ENCODE assay signal across 32 cellular contexts in genomic region chr16:74556375-74556922, GRCh38. TPM values are rescaled to one million over a fixed set of nuclear protein-coding genes. Genes with fewer than 3 reads are reported as not detected.
A peak's percentile ranks its signal among the peaks of the same experiment; 100 is the strongest.
DNase-seq lines count a peak whose midpoint lies in the region; ATAC-seq, FAIRE-seq and TF ChIP-seq lines count a peak whose summit lies in the region.
"Had no signal": no experiment of that assay in that cellular context is flagged by ENCODE, and none has a peak within 500 bp of the region (broad histone marks: within the 10 kb centered on the region; RNA-seq: fewer than 3 reads in every experiment).

No MANE protein-coding gene starts in this region.

- DNase-seq in AG20443 (ENCODE audit: low spot score): peak; percentile 21
- DNase-seq in HT1080 (ENCODE audit: low read depth): peak; percentile 36
- DNase-seq in WTC11 (ENCODE audit: low spot score): no peak
- peak; percentile 15 for DNase-seq in keratinocyte (ENCODE audit: low read depth, low spot score)
- DNase-seq in GM13977 (ENCODE audit: low spot score): no peak
- DNase-seq in left lung: no peak
- DNase-seq: activated CD4-positive, alpha-beta T cell treated with anti-CD3 and anti-CD28 coated beads, Interleukin-2, amount 10 ng/mL, durations not matched to agents 7 days and 5 days; activated naive CD4-positive, alpha-beta T cell treated with anti-CD3 and anti-CD28 coated beads, Interleukin-2, amount 10 ng/mL, durations not matched to agents 7 days and 5 days; activated T-cell treated with anti-CD3 and anti-CD28 coated beads, Interleukin-2, amount 50 U/mL, for 72 hours; amygdala; dorsolateral prefrontal cortex; Kasumi-1; left cardiac atrium; NCI-H1092; NCI-H1930; NCI-H2227 treated with DMSO at 0.1 percent for 48 hours; NCI-H774; occipital lobe; spleen; stimulated activated CD4-positive, alpha-beta T cell treated with anti-CD3 and anti-CD28 coated beads, Interleukin-2, amount 100 ng/mL, for 48 hours; testis had no signal

- in situ Hi-C loops in GM13977 (cut with MboI; ENCODE audit: low pct_unique_long_range_greater_than_20kb, low sequenced_read_pairs, unreplicated experiment): no loop called here

- no peaks in the 10 kb centered on the region for H4K20me1 ChIP-seq in keratinocyte (ENCODE audit: control insufficient read depth, extremely low read depth, insufficient read depth, low read length)

- H3K4me2 ChIP-seq in keratinocyte (ENCODE audit: control insufficient read depth, extremely low read depth, insufficient read depth, low read depth, low read length): peak overlapping the region; percentile 32

- peaks cover 5% of the 10 kb centered on the region for H3K4me1 ChIP-seq in keratinocyte (ENCODE audit: control insufficient read depth, extremely low read depth, insufficient read depth, low read length)
- H3K4me1 ChIP-seq in left lung: peaks cover 0 to 11% of the 10 kb centered on the region in 2 donors
- H3K4me1 ChIP-seq: testis had no signal

- POLR2A ChIA-PET in WTC11 (lab: Charles Lee): no interaction called here

- peaks cover 6% of the 10 kb centered on the region for H3K4me1 Mint-ChIP-seq in WTC11

- no peaks in the 10 kb centered on the region for H3K9me3 Mint-ChIP-seq in WTC11
- H3K9me3 Mint-ChIP-seq: activated CD4-positive, alpha-beta T cell treated with anti-CD3 and anti-CD28 coated beads, Interleukin-2, amount 10 ng/mL, durations not matched to agents 7 days and 5 days; activated naive CD4-positive, alpha-beta T cell treated with anti-CD3 and anti-CD28 coated beads, Interleukin-2, amount 10 ng/mL, durations not matched to agents 7 days and 5 days; activated T-cell treated with anti-CD3 and anti-CD28 coated beads, Interleukin-2, amount 50 U/mL, for 72 hours; CD14-positive monocyte; central memory CD8-positive, alpha-beta T cell; memory B cell; stimulated activated memory B cell treated with anti-CD40 and anti-IgM and Interleukin-4, amounts not matched to agents 10 μg/mL and 1 μg/mL and 100 μg/mL, for 72 hours; T-helper 2 cell treated with Interferon-gamma antibody and Interleukin-4, amounts not matched to agents 5 μg/mL and 100 μg/mL, for 36 hours had no signal

- H3K4me3 ChIP-seq in keratinocyte (ENCODE audit: control insufficient read depth in 2 of 3, extremely low read depth in 1 of 3, insufficient read depth in 2 of 3, low read depth in 1 of 3, low read length in 3 of 3) (no peak overlapping the region), left lung (no peak overlapping the region)
- H3K4me3 ChIP-seq: dorsolateral prefrontal cortex, spleen, testis, vagina had no signal

- CTCF ChIA-PET in WTC11 (lab: Charles Lee): interaction anchor here (1.2 kb wide), 1 partner anchor 10 kb away, joined by 4 read pairs; no protein-coding TSS in a partner anchor

- H3K9me3 ChIP-seq in keratinocyte (ENCODE audit: control insufficient read depth, low read depth, low read length) (no peaks in the 10 kb centered on the region), left lung (no peaks in the 10 kb centered on the region)
- H3K9me3 ChIP-seq: spleen, testis, vagina had no signal

- no peak overlapping the region for H3K9ac ChIP-seq in keratinocyte (ENCODE audit: control insufficient read depth, extremely low read depth, insufficient read depth, low read length)

- intact Hi-C loops in left lung (cut with DNase I): no loop called here

- no peaks in the 10 kb centered on the region for H3K36me3 Mint-ChIP-seq in WTC11
- H3K36me3 Mint-ChIP-seq: stimulated activated memory B cell treated with anti-CD40 and anti-IgM and Interleukin-4, amounts not matched to agents 10 μg/mL and 1 μg/mL and 100 μg/mL, for 72 hours had no signal

- dilution Hi-C loops in keratinocyte (cut with MboI; ENCODE audit: extremely low pct_ligation_motif_present, low sequenced_read_pairs): no loop called here

- H3K79me2 ChIP-seq in keratinocyte (ENCODE audit: control insufficient read depth, insufficient read depth, low read length): peaks cover 23% of the 10 kb centered on the region

- H3K9me1 ChIP-seq in keratinocyte (ENCODE audit: control insufficient read depth, extremely low read depth, insufficient read depth, low read length): no peaks in the 10 kb centered on the region

- H3K4me3 Mint-ChIP-seq in WTC11: no peak overlapping the region
- H3K4me3 Mint-ChIP-seq: activated CD4-positive, alpha-beta T cell treated with anti-CD3 and anti-CD28 coated beads, Interleukin-2, amount 10 ng/mL, durations not matched to agents 7 days and 5 days; activated naive CD4-positive, alpha-beta T cell treated with anti-CD3 and anti-CD28 coated beads, Interleukin-2, amount 10 ng/mL, durations not matched to agents 7 days and 5 days; activated T-cell treated with anti-CD3 and anti-CD28 coated beads, Interleukin-2, amount 50 U/mL, for 72 hours; CD14-positive monocyte; central memory CD8-positive, alpha-beta T cell; memory B cell; stimulated activated memory B cell treated with anti-CD40 and anti-IgM and Interleukin-4, amounts not matched to agents 10 μg/mL and 1 μg/mL and 100 μg/mL, for 72 hours; T-helper 2 cell treated with Interferon-gamma antibody and Interleukin-4, amounts not matched to agents 5 μg/mL and 100 μg/mL, for 36 hours had no signal

- no peak overlapping the region for H3K27ac Mint-ChIP-seq in WTC11
- H3K27ac Mint-ChIP-seq: activated CD4-positive, alpha-beta T cell treated with anti-CD3 and anti-CD28 coated beads, Interleukin-2, amount 10 ng/mL, durations not matched to agents 7 days and 5 days; activated naive CD4-positive, alpha-beta T cell treated with anti-CD3 and anti-CD28 coated beads, Interleukin-2, amount 10 ng/mL, durations not matched to agents 7 days and 5 days; memory B cell; stimulated activated memory B cell treated with anti-CD40 and anti-IgM and Interleukin-4, amounts not matched to agents 10 μg/mL and 1 μg/mL and 100 μg/mL, for 72 hours; T-helper 2 cell treated with Interferon-gamma antibody and Interleukin-4, amounts not matched to agents 5 μg/mL and 100 μg/mL, for 36 hours had no signal

- TF ChIP-seq CTCF in WTC11 (IDR thresholded peaks at IDR 0.05) (no peak), keratinocyte (optimal IDR thresholded peaks at IDR 0.05 in 1 of 3, IDR thresholded peaks at IDR 0.05 in 1 of 3, conservative IDR thresholded peaks at IDR 0.05 in 1 of 3; ENCODE audit: extremely low read depth in 1 of 3, insufficient read depth in 2 of 3, low read length in 3 of 3) (peak in 1 of 3 experiments; percentile 10), GM13977 (IDR thresholded peaks at IDR 0.05; ENCODE audit: extremely low read depth, insufficient read depth, missing control alignments) (no peak), left lung (IDR thresholded peaks at IDR 0.05) (no peak)

- H3K27me3 ChIP-seq in keratinocyte (ENCODE audit: control insufficient read depth, extremely low read depth, insufficient read depth, low read length) (no peaks in the 10 kb centered on the region), left lung (no peaks in the 10 kb centered on the region)
- H3K27me3 ChIP-seq: dorsolateral prefrontal cortex, spleen, testis, vagina had no signal

- FAIRE-seq in keratinocyte (lab: Jason Lieb, UNC): no peak
- FAIRE-seq: H1 had no signal

- no peaks in the 10 kb centered on the region for H3K27me3 Mint-ChIP-seq in WTC11 (ENCODE audit: low read depth)
- H3K27me3 Mint-ChIP-seq: activated CD4-positive, alpha-beta T cell treated with anti-CD3 and anti-CD28 coated beads, Interleukin-2, amount 10 ng/mL, durations not matched to agents 7 days and 5 days; activated naive CD4-positive, alpha-beta T cell treated with anti-CD3 and anti-CD28 coated beads, Interleukin-2, amount 10 ng/mL, durations not matched to agents 7 days and 5 days; central memory CD8-positive, alpha-beta T cell; memory B cell; stimulated activated memory B cell treated with anti-CD40 and anti-IgM and Interleukin-4, amounts not matched to agents 10 μg/mL and 1 μg/mL and 100 μg/mL, for 72 hours had no signal

- H3K27ac ChIP-seq in keratinocyte (ENCODE audit: control insufficient read depth, insufficient read depth, low read length): peak overlapping the region; percentile 13
- no peak overlapping the region for H3K27ac ChIP-seq in left lung
- H3K27ac ChIP-seq: RWPE1, spleen, testis, vagina, VCaP had no signal

- H3K36me3 ChIP-seq in keratinocyte (ENCODE audit: control insufficient read depth in 2 of 2, extremely low read depth in 1 of 2, insufficient read depth in 2 of 2, low read length in 2 of 2) (no peaks in the 10 kb centered on the region), left lung (no peaks in the 10 kb centered on the region)
- H3K36me3 ChIP-seq: vagina had no signal

- H2AFZ ChIP-seq in keratinocyte (ENCODE audit: control insufficient read depth, low read length): no peak overlapping the region

- ATAC-seq in WTC11 (no peak), HG02852 (IDR thresholded peaks at IDR 0.05; ENCODE audit: unreplicated experiment) (no peak), GM21529 (IDR thresholded peaks at IDR 0.05; ENCODE audit: unreplicated experiment) (no peak), left lung (no peak)
- ATAC-seq: activated T-cell treated with anti-CD3 and anti-CD28 coated beads, Interleukin-2, amount 50 U/mL, for 72 hours; left cardiac atrium; stimulated activated memory B cell treated with anti-CD40 and anti-IgM and Interleukin-4, amounts not matched to agents 10 μg/mL and 1 μg/mL and 100 μg/mL, for 72 hours had no signal

TF ChIP-seq in WTC11, 78 proteins besides CTCF, POLR2A, EP300 and RAD21 (continues in another document):
- TF ChIP-seq HMGA2 (CRISPR knock-in tag; IDR thresholded peaks at IDR 0.05): peak; percentile 92

RNA-seq across cellular contexts. Expression of gene GLG1, which starts 50.5 kb away (rescaled TPM):
- total RNA-seq in HT1080 (2014; rRNA removed; shearing (Covaris generic)): 50.5 and 65.6 TPM in 2 replicates
- polyA plus RNA-seq in HT1080 (2015; cell fraction: cytosol; rRNA removed): 53.3 and 65.5 TPM in 2 replicates
- polyA plus RNA-seq in HT1080 (2015; cell fraction: nucleus; rRNA removed): 413 and 424 TPM in 2 replicates
- 156 to 179 TPM (median 171 TPM) in 3 replicates for total RNA-seq in WTC11 (2021)
- 41.5 to 79.7 TPM (median 63.6 TPM) in 3 replicates for polyA plus RNA-seq in keratinocyte
- polyA plus RNA-seq in keratinocyte (2011; ENCODE audit: low read depth): 87.5 TPM
- 19.7 and 21.6 TPM in 2 replicates for polyA plus RNA-seq in keratinocyte (2011; cell fraction: cytosol; rRNA removed)
- polyA plus RNA-seq in keratinocyte (2011; cell fraction: nucleus; rRNA removed): 161 and 169 TPM in 2 replicates
- polyA plus RNA-seq in keratinocyte (2012; ENCODE audit: low replicate concordance): 45.7 and 74.7 TPM in 2 replicates
- 87.6 to 125 TPM (median 119 TPM) in 3 replicates for polyA minus RNA-seq in keratinocyte
- polyA minus RNA-seq in keratinocyte (2011; cell fraction: cytosol; rRNA and poly(A)+ RNA removed): 40.5 TPM
- 151 and 256 TPM in 2 replicates for polyA minus RNA-seq in keratinocyte (2011; cell fraction: nucleus; rRNA and poly(A)+ RNA removed)
- total RNA-seq in left lung: 100 to 1,000 TPM; 116 to 132 TPM

Comparison
In these comparisons a context has a peak if more than half of its experiments do, and no peak if none do; other contexts are left out.
1. DNase-seq: peak in AG20443 (single experiment), HT1080 (single experiment) and keratinocyte (single experiment); none in WTC11 (single experiment), GM13977 (single experiment) and left lung (0 of 2).